22 cellular contexts compared by ENCODE assay signal in the genomic region with DNA sequence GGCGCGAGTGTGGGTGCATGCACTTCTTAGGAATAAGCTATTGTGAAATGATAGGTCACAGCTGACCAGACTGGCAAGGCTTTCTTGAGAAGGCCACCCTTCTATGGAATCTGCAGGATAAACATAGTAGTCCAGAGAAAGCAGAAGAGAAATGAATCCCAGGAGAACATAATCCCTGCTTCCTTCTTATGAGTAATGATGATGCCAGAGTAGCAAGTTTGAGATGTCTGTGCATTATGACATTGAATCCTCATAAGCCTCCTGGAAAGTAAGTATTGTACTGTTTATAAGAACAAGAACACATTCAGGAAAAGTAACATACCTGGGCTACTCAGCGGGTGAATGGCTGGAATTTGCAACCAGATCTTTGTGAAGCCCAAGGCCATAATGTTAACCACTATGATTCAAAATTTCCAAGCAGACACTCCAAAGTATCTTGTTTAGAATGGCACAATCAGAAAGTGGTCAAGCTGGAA.
DNase-seq lines count a peak whose midpoint lies in the region; FAIRE-seq and TF ChIP-seq lines count a peak whose summit lies in the region.
"Had no signal": no experiment of that assay in that cellular context is flagged by ENCODE, and none has a peak within 500 bp of the region (broad histone marks: within the 10 kb centered on the region; RNA-seq: fewer than 3 reads in every experiment).

No MANE protein-coding gene starts in this region.

- POLR2A ChIA-PET in MCF 10A (lab: Yijun Ruan, JAX) (no interaction called here), SK-N-SH (lab: Yijun Ruan, JAX) (no interaction called here)

- FAIRE-seq in GM12892 (lab: Jason Lieb, UNC), result no peak
- FAIRE-seq: HTR-8/SVneo had no signal

- H3K9me3 Mint-ChIP-seq in MCF 10A (ENCODE audit: unreplicated experiment), result no peaks in the 10 kb centered on the region
- H3K9me3 Mint-ChIP-seq: activated CD4-positive, alpha-beta T cell treated with anti-CD3 and anti-CD28 coated beads, Interleukin-2, amount 10 ng/mL, durations not matched to agents 7 days and 5 days; neural crest cell; stimulated activated memory B cell treated with anti-CD40 and anti-IgM and Interleukin-4, amounts not matched to agents 10 μg/mL and 1 μg/mL and 100 μg/mL, for 72 hours had no signal

- DNase-seq in MCF 10A (ENCODE audit: unreplicated experiment) (peak; percentile 54), breast epithelium (ENCODE audit: low spot score in 2 of 2) (no peak), astrocyte of the spinal cord (ENCODE audit: low read depth, low spot score) (peak; percentile 57), hepatic stellate cell (ENCODE audit: low spot score) (peak; percentile 12), stromal cell of bone marrow (ENCODE audit: low read depth) (peak; percentile 64), GM12892 (ENCODE audit: insufficient read length) (no peak), tibial artery (no peak), SK-N-SH (no peak)
- DNase-seq: 8988T; activated CD4-positive, alpha-beta T cell treated with anti-CD3 and anti-CD28 coated beads, Interleukin-2, amount 10 ng/mL, durations not matched to agents 7 days and 5 days; activated naive CD4-positive, alpha-beta T cell treated with Interleukin-2 at 50 U/mL for 16 hours; C1 segment of cervical spinal cord; DMS 273 treated with DMSO at 0.1 percent for 48 hours; erythroblast; NCI-H1436 treated with DMSO at 0.1 percent for 48 hours; SW 1271; thyroid gland had no signal

- H3K4me3 Mint-ChIP-seq in MCF 10A (ENCODE audit: unreplicated experiment), result no peak overlapping the region
- H3K4me3 Mint-ChIP-seq: activated CD4-positive, alpha-beta T cell treated with anti-CD3 and anti-CD28 coated beads, Interleukin-2, amount 10 ng/mL, durations not matched to agents 7 days and 5 days; neural crest cell; stimulated activated memory B cell treated with anti-CD40 and anti-IgM and Interleukin-4, amounts not matched to agents 10 μg/mL and 1 μg/mL and 100 μg/mL, for 72 hours had no signal

- CTCF ChIA-PET in MCF 10A (lab: Yijun Ruan, JAX), result interaction anchor here (0.7 kb wide), 1 partner anchor 774 kb away, joined by 3 read pairs; no protein-coding TSS in a partner anchor
- CTCF ChIA-PET in SK-N-SH (lab: Yijun Ruan, JAX), result no interaction called here

- peaks cover 31% of the 10 kb centered on the region for H3K4me1 Mint-ChIP-seq in MCF 10A (ENCODE audit: insufficient read depth, unreplicated experiment)
- H3K4me1 Mint-ChIP-seq: activated CD4-positive, alpha-beta T cell treated with anti-CD3 and anti-CD28 coated beads, Interleukin-2, amount 10 ng/mL, durations not matched to agents 7 days and 5 days; neural crest cell; stimulated activated memory B cell treated with anti-CD40 and anti-IgM and Interleukin-4, amounts not matched to agents 10 μg/mL and 1 μg/mL and 100 μg/mL, for 72 hours had no signal

- H3F3A ChIP-seq in SK-N-SH (replicated peaks; ENCODE audit: insufficient read depth), result no peaks in the 10 kb centered on the region

- H3K4me3 ChIP-seq in breast epithelium (no peak overlapping the region), astrocyte of the spinal cord (ENCODE audit: low read depth, low read length) (no peak overlapping the region), tibial artery (no peak overlapping the region), SK-N-SH (ENCODE audit: low read depth in 2 of 2, low read length in 1 of 2) (no peak overlapping the region)
- H3K4me3 ChIP-seq: ascending aorta, hepatocyte, thyroid gland had no signal

- in situ Hi-C loops in astrocyte of the spinal cord (cut with HindIII; ENCODE audit: low sequenced_read_pairs), result no loop called here

- H3K79me2 ChIP-seq in SK-N-SH (ENCODE audit: insufficient read depth), result no peaks in the 10 kb centered on the region
- H3K79me2 ChIP-seq: hepatocyte had no signal

- no peaks in the 10 kb centered on the region for H3K9me2 ChIP-seq in SK-N-SH

- intact Hi-C loops in MCF 10A (cut with micrococcal nuclease), result loop anchor here (5.0 kb wide), 1 partner anchor 63 kb away; no protein-coding TSS in a partner anchor
- intact Hi-C loops in breast epithelium (cut with DNase I; ENCODE audit: low total_unique reads), result no loop called here
- intact Hi-C loops in tibial artery (cut with DNase I; ENCODE audit: low total_unique reads), result no loop called here

- no peak overlapping the region for H3K4me2 ChIP-seq in SK-N-SH
- H3K4me2 ChIP-seq: hepatocyte had no signal

- H3K27ac ChIP-seq in breast epithelium (no peak overlapping the region), tibial artery (no peak overlapping the region), SK-N-SH (ENCODE audit: low read depth in 2 of 2, low read length in 1 of 2) (no peak overlapping the region)
- H3K27ac ChIP-seq: ascending aorta, hepatocyte, thyroid gland had no signal

- no peaks in the 10 kb centered on the region for H3K9me3 ChIP-seq in breast epithelium
- H3K9me3 ChIP-seq in tibial artery, result no peaks in the 10 kb centered on the region
- no peaks in the 10 kb centered on the region for H3K9me3 ChIP-seq in SK-N-SH
- H3K9me3 ChIP-seq: ascending aorta, thyroid gland had no signal

- WGBS in SK-N-SH (ENCODE audit: low lambda C conversion rate), result 51% methylated on average over 3 of the region's 3 CpGs

- BruUV-seq in MCF 10A (replicated peaks; lab: Mats Ljungman, UMichigan), result no TSS peak

- H4K20me1 ChIP-seq in SK-N-SH (ENCODE audit: insufficient read depth), result no peaks in the 10 kb centered on the region

- H3K9ac ChIP-seq in SK-N-SH, result no peak overlapping the region

- no peaks in the 10 kb centered on the region for H3K36me3 Mint-ChIP-seq in MCF 10A (ENCODE audit: insufficient read depth, unreplicated experiment)
- H3K36me3 Mint-ChIP-seq: stimulated activated memory B cell treated with anti-CD40 and anti-IgM and Interleukin-4, amounts not matched to agents 10 μg/mL and 1 μg/mL and 100 μg/mL, for 72 hours had no signal

- no peaks in the 10 kb centered on the region for H3K27me3 Mint-ChIP-seq in MCF 10A (ENCODE audit: insufficient read depth, unreplicated experiment)
- H3K27me3 Mint-ChIP-seq: stimulated activated memory B cell treated with anti-CD40 and anti-IgM and Interleukin-4, amounts not matched to agents 10 μg/mL and 1 μg/mL and 100 μg/mL, for 72 hours had no signal

- TF ChIP-seq POLR2A in breast epithelium (IDR thresholded peaks at IDR 0.05), result no peak
- TF ChIP-seq POLR2A in GM12892 (IDR thresholded peaks at IDR 0.05; ENCODE audit: low read depth, low read length), result no peak

- TF ChIP-seq RAD21 in SK-N-SH (IDR thresholded peaks at IDR 0.05; ENCODE audit: low read length), result no peak

- TF ChIP-seq CTCF in MCF 10A (IDR thresholded peaks at IDR 0.05; ENCODE audit: unreplicated experiment) (no peak), breast epithelium (IDR thresholded peaks at IDR 0.05) (no peak), astrocyte of the spinal cord (IDR thresholded peaks at IDR 0.05; ENCODE audit: low read depth, low read length) (no peak), tibial artery (IDR thresholded peaks at IDR 0.05) (no peak), SK-N-SH (IDR thresholded peaks at IDR 0.05) (no peak)

- no peak overlapping the region for H2AFZ ChIP-seq in SK-N-SH (ENCODE audit: low read depth)
- H2AFZ ChIP-seq: hepatocyte had no signal

- H3K36me3 ChIP-seq in breast epithelium (no peaks in the 10 kb centered on the region), tibial artery (no peaks in the 10 kb centered on the region), SK-N-SH (replicated peaks in 1 of 2; ENCODE audit: control insufficient read depth in 1 of 2, insufficient read depth in 2 of 2, low read length in 1 of 2) (no peaks in the 10 kb centered on the region)
- H3K36me3 ChIP-seq: ascending aorta, thyroid gland had no signal

- no peaks in the 10 kb centered on the region for H3K27me3 ChIP-seq in breast epithelium
- no peaks in the 10 kb centered on the region for H3K27me3 ChIP-seq in tibial artery
- H3K27me3 ChIP-seq in SK-N-SH (ENCODE audit: insufficient read depth), result no peaks in the 10 kb centered on the region
- H3K27me3 ChIP-seq: ascending aorta, hepatocyte, thyroid gland had no signal

- H3K4me1 ChIP-seq in breast epithelium (peaks cover 0 to 5% of the 10 kb centered on the region in 2 donors), tibial artery (no peaks in the 10 kb centered on the region), SK-N-SH (ENCODE audit: control insufficient read depth in 1 of 2, insufficient read depth in 2 of 2, low read depth in 1 of 2, low read length in 1 of 2) (no peaks in the 10 kb centered on the region)
- H3K4me1 ChIP-seq: ascending aorta, thyroid gland had no signal

- TF ChIP-seq EP300 in SK-N-SH (IDR thresholded peaks at IDR 0.05; ENCODE audit: borderline replicate concordance in 1 of 2, low read depth in 1 of 2, low read length in 1 of 2), result no peak

- no peak overlapping the region for H3K27ac Mint-ChIP-seq in MCF 10A (ENCODE audit: low read depth, unreplicated experiment)
- H3K27ac Mint-ChIP-seq: activated CD4-positive, alpha-beta T cell treated with anti-CD3 and anti-CD28 coated beads, Interleukin-2, amount 10 ng/mL, durations not matched to agents 7 days and 5 days; stimulated activated memory B cell treated with anti-CD40 and anti-IgM and Interleukin-4, amounts not matched to agents 10 μg/mL and 1 μg/mL and 100 μg/mL, for 72 hours had no signal

TF ChIP-seq in SK-N-SH, 30 proteins besides CTCF, POLR2A, EP300 and RAD21:
- no peak for TF ChIP-seq RXRA (IDR thresholded peaks at IDR 0.05; ENCODE audit: borderline replicate concordance, low read depth)

Comparison
In these comparisons a context has a peak if more than half of its experiments do, and no peak if none do; other contexts are left out.
1. DNase-seq: peak in MCF 10A (single experiment), astrocyte of the spinal cord (single experiment), hepatic stellate cell (single experiment) and stromal cell of bone marrow (single experiment); none in breast epithelium (0 of 2), GM12892 (single experiment), tibial artery (0 of 2) and SK-N-SH (single experiment).